In genomic region chr14:52352546-52352945, GRCh38 we compare ENCODE assay signal across 1 cellular context.
TF ChIP-seq lines count a peak whose summit lies in the region.

No MANE protein-coding gene starts in this region.

TF ChIP-seq in A549, 52 proteins besides CTCF, POLR2A, EP300 and RAD21 (continued from another document):
- no peak for TF ChIP-seq USF2 (IDR thresholded peaks at IDR 0.05)
- no peak for TF ChIP-seq RCOR1 (IDR thresholded peaks at IDR 0.05; ENCODE audit: low read depth, low read length)
- no peak for TF ChIP-seq FOSL2 (IDR thresholded peaks at IDR 0.05)
- no peak for TF ChIP-seq FOSL2 (CRISPR knock-in tag; IDR thresholded peaks at IDR 0.05)
- TF ChIP-seq BCL3 (IDR thresholded peaks at IDR 0.05): no peak
- TF ChIP-seq ZC3H11A (IDR thresholded peaks at IDR 0.05): no peak
- no peak for TF ChIP-seq PBX3 (IDR thresholded peaks at IDR 0.05)
- no peak for TF ChIP-seq HDAC2 (IDR thresholded peaks at IDR 0.05)
- TF ChIP-seq KDM1A (IDR thresholded peaks at IDR 0.05; ENCODE audit: low read depth): no peak
- no peak for TF ChIP-seq MAX (IDR thresholded peaks at IDR 0.05)
